9 cellular contexts compared by ENCODE assay signal in the genomic region with DNA sequence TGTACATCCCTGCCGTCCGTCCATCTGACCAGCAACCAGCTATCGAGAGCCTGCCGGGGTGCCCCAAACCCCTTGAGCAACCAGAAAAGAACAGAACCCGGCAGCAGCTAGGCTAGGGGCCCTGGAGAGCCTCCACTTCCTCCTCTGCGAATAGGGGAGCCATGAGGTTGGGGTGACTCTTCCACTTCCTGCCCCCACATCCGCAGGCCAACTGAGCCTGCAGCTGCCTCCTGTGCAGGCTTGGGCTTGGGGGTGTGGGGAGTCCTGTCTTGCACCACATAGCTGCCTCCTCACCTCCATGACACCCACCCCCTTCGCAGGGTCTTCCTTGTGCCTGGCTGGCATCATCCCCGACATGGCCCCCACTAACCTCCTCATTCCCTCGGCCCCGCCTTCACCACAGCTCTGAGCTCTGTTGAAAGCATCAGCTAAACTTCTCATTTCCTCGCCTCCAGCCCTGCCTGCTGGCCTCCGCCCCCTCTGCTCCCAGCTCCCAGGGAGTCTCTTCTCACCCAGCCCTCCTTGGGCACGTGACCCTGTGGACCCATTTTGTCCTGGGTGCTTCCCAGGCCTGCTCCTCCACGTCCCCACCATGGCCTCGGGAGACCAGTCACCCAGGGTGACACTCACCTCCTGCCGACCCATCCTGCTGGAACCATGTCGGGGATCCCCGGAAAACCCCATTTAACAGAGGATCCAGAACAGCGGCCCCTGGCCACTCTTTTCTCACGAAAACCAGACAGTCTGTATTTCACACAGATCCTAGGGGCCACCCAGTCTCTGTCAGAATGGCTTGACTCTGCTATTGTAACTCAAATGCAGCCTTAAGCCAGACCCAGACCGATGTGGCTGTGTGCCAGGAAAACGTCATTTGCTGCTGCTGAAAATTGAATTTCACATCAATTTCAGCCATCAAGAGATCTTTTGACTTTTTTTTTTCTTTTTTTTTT. TPM values are rescaled to one million over a fixed set of nuclear protein-coding genes. Genes with fewer than 3 reads are reported as not detected.
DNase-seq lines count a peak whose midpoint lies in the region; ATAC-seq and TF ChIP-seq lines count a peak whose summit lies in the region.
"Had no signal": no experiment of that assay in that cellular context is flagged by ENCODE, and none has a peak within 500 bp of the region (broad histone marks: within the 10 kb centered on the region; RNA-seq: fewer than 3 reads in every experiment).

No MANE protein-coding gene starts in this region.

- peak overlapping the region; percentile 16; the same call in 1 of the 2 replicates for H3K14ac ChIP-seq in H9 (ENCODE audit: insufficient read depth, low read length)

- peaks cover 0 to 17% (median 8%) of the 10 kb centered on the region in 3 experiments; a peak in 4 of 7 replicates for H3K36me3 Mint-ChIP-seq in H9 (ENCODE audit: insufficient read depth in 1 of 3, low read depth in 3 of 3)
- H3K36me3 Mint-ChIP-seq in activated T-cell treated with anti-CD3 and anti-CD28 coated beads, Interleukin-2, amount 50 U/mL, for 24 hours (ENCODE audit: low read depth), result peaks cover 62% of the 10 kb centered on the region

- TF ChIP-seq CTCF in H9 (conservative IDR thresholded peaks at IDR 0.05) (no peak), foreskin keratinocyte (conservative IDR thresholded peaks at IDR 0.05) (no peak)

- no peak overlapping the region for H3K4ac ChIP-seq in H9 (ENCODE audit: low read depth, low read length)

- peak overlapping the region in 1 of 2 experiments; percentile 11; a peak in 1 of 5 replicates for H3K4me3 Mint-ChIP-seq in H9
- peak overlapping the region; percentile 75 for H3K4me3 Mint-ChIP-seq in activated T-cell treated with anti-CD3 and anti-CD28 coated beads, Interleukin-2, amount 50 U/mL, for 24 hours

- no peak overlapping the region for H2AK5ac ChIP-seq in H9 (ENCODE audit: insufficient read length, low read length)

- H3K79me1 ChIP-seq in H9 (ENCODE audit: insufficient read depth, low read depth, low read length, poor library complexity, severe bottlenecking), result no peaks in the 10 kb centered on the region

- no peak for DNase-seq in H9
- peak; percentile 76 to 78 for DNase-seq in NOMO-1 (lab: John Stamatoyannopoulos, UW; ENCODE audit: unreplicated experiment in 2 of 2)
- peak; percentile 75 for DNase-seq in activated T-cell treated with anti-CD3 and anti-CD28 coated beads, Interleukin-2, amount 50 U/mL, for 24 hours
- DNase-seq in foreskin keratinocyte, result no peak
- DNase-seq in sciatic nerve (ENCODE audit: low spot score), result peak; percentile 88
- peak; percentile 90 to 91 for DNase-seq in aorta
- no peak for DNase-seq in NCI-H2196 (lab: John Stamatoyannopoulos, UW; ENCODE audit: unreplicated experiment)

- no peak overlapping the region for H4K91ac ChIP-seq in H9 (ENCODE audit: insufficient read length, low read depth, low read length)

- no peak overlapping the region for H3T11ph ChIP-seq in H9 (ENCODE audit: low read length)

- H2BK5ac ChIP-seq in H9 (ENCODE audit: insufficient read length, low read length), result no peak overlapping the region

- no peak overlapping the region for H3K23ac ChIP-seq in H9 (ENCODE audit: insufficient read length, low read depth, low read length)

- H3K56ac ChIP-seq in H9 (ENCODE audit: insufficient read length, low read depth, low read length), result no peak overlapping the region

- H4K20me1 ChIP-seq in H9 (ENCODE audit: control insufficient read depth, insufficient read depth, insufficient read length), result no peaks in the 10 kb centered on the region

- WGBS in H9 (ENCODE audit: extremely low coverage, insufficient read length, low lambda C conversion rate), result no CpG with 5 or more reads among the region's 23 CpGs
- 16 to 20% methylated on average over 23 of the region's 23 CpGs for WGBS in aorta, 2 donors

- H3K27me3 ChIP-seq in H9 (ENCODE audit: insufficient read depth, low read length) (no peaks in the 10 kb centered on the region), foreskin keratinocyte (no peaks in the 10 kb centered on the region), aorta (ENCODE audit: control insufficient read depth in 1 of 2, insufficient read depth in 2 of 2, low read length in 1 of 2) (no peaks in the 10 kb centered on the region)

- H3K4me1 ChIP-seq in H9 (ENCODE audit: insufficient read depth, low read length) (peaks cover 11% of the 10 kb centered on the region; the same call in 1 of the 2 replicates), foreskin keratinocyte (peaks cover 7% of the 10 kb centered on the region), aorta (ENCODE audit: control insufficient read depth in 1 of 2, insufficient read depth in 2 of 2, low read length in 2 of 2) (no peaks in the 10 kb centered on the region)

- no peak overlapping the region for H3K18ac ChIP-seq in H9 (ENCODE audit: insufficient read length, low read depth, low read length)

- no peak overlapping the region for H2BK20ac ChIP-seq in H9 (ENCODE audit: low read depth, low read length, poor library complexity, severe bottlenecking)

- ATAC-seq in foreskin keratinocyte (no peak), sciatic nerve (peak; percentile 91), aorta (ENCODE audit: low FRiP score) (peak; percentile 82)

- no peak overlapping the region for H2AFZ ChIP-seq in H9 (ENCODE audit: low read length)

- peak overlapping the region; percentile 88 to 89 (median 88) for H3K27ac Mint-ChIP-seq in H9
- H3K27ac Mint-ChIP-seq in activated T-cell treated with anti-CD3 and anti-CD28 coated beads, Interleukin-2, amount 50 U/mL, for 24 hours, result peak overlapping the region; percentile 97

- H3K9me3 Mint-ChIP-seq in H9, result no peaks in the 10 kb centered on the region
- no peaks in the 10 kb centered on the region for H3K9me3 Mint-ChIP-seq in activated T-cell treated with anti-CD3 and anti-CD28 coated beads, Interleukin-2, amount 50 U/mL, for 24 hours

- no peaks in the 10 kb centered on the region; the same call in 1 of the 2 replicates for H3K27me3 Mint-ChIP-seq in H9 (ENCODE audit: low read depth)
- H3K27me3 Mint-ChIP-seq in activated T-cell treated with anti-CD3 and anti-CD28 coated beads, Interleukin-2, amount 50 U/mL, for 24 hours, result no peaks in the 10 kb centered on the region

- no peaks in the 10 kb centered on the region for H3K9me3 ChIP-seq in H9 (ENCODE audit: control insufficient read depth, low read depth, low read length)
- H3K9me3 ChIP-seq in aorta (ENCODE audit: control insufficient read depth, low read length), result no peaks in the 10 kb centered on the region

- H3K4me3 ChIP-seq in aorta (ENCODE audit: low read length in 2 of 2), result no peak overlapping the region

- H4K8ac ChIP-seq in H9 (replicated peaks; ENCODE audit: insufficient read length, low read depth, low read length), result no peak overlapping the region

- H2BK15ac ChIP-seq in H9 (ENCODE audit: low read depth, low read length), result no peak overlapping the region

- H3K9ac ChIP-seq in H9 (ENCODE audit: extremely low read depth, insufficient read length, low read length), result no peak overlapping the region
- H3K9ac ChIP-seq: KMS-11 had no signal

- H3K23me2 ChIP-seq in H9 (ENCODE audit: insufficient read length, low read depth, low read length, poor library complexity, severe bottlenecking), result no peaks in the 10 kb centered on the region

- H3K27ac ChIP-seq in H9 (ENCODE audit: insufficient read length, low read depth, low read length) (no peak overlapping the region), foreskin keratinocyte (peak overlapping the region; percentile 57), aorta (ENCODE audit: low read depth in 1 of 2, low read length in 2 of 2) (peak overlapping the region; percentile 32 to 79)
- H3K27ac ChIP-seq: KMS-11 had no signal

- H3K36me3 ChIP-seq in aorta (ENCODE audit: control insufficient read depth in 1 of 2, insufficient read depth in 2 of 2, low read length in 1 of 2), result no peaks in the 10 kb centered on the region

- no peak overlapping the region for H3K4me2 ChIP-seq in H9 (ENCODE audit: insufficient read depth, insufficient read length, low read length)
- H3K4me2 ChIP-seq: KMS-11 had no signal

- no peak overlapping the region for H4K5ac ChIP-seq in H9 (ENCODE audit: insufficient read length, low read depth, low read length)

- TF ChIP-seq POLR2A in GM10847 (IDR thresholded peaks at IDR 0.05; ENCODE audit: extremely low read depth, insufficient read length), result peak; percentile 5

- H3K79me2 ChIP-seq in H9 (ENCODE audit: insufficient read depth, low read length), result no peaks in the 10 kb centered on the region

- no peak overlapping the region for H2BK120ac ChIP-seq in H9 (ENCODE audit: low read depth, low read length, poor library complexity, severe bottlenecking)

- H2BK12ac ChIP-seq in H9 (ENCODE audit: insufficient read length, low read depth, low read length), result no peak overlapping the region

- intact Hi-C loops in sciatic nerve (cut with DNase I) (no loop called here), aorta (cut with DNase I) (loop anchor here in 1 of 2 donors (5.0 kb wide), 1 partner anchor 44 kb away; no protein-coding TSS in a partner anchor)

- peaks cover 15 to 18% of the 10 kb centered on the region in 2 experiments for H3K4me1 Mint-ChIP-seq in H9
- H3K4me1 Mint-ChIP-seq in activated T-cell treated with anti-CD3 and anti-CD28 coated beads, Interleukin-2, amount 50 U/mL, for 24 hours (ENCODE audit: low read depth), result peaks cover 49% of the 10 kb centered on the region

RNA-seq across cellular contexts. Expression of gene MYO9B, which starts 50.4 kb away (rescaled TPM):
- total RNA-seq in H9 (2021) (58.5 and 58.6 TPM in 2 replicates), foreskin keratinocyte (41.3 and 48.6 TPM in 2 replicates), sciatic nerve (90.7 TPM), aorta (100 to 1,000 TPM; 165 to 176 TPM)
- polyA plus RNA-seq in foreskin keratinocyte (29.1 and 32.6 TPM in 2 replicates), aorta (100 to 1,000 TPM in 1 of 2 donors, 10 to 100 TPM in 1; 34.3 to 183 TPM)

RNA-seq across cellular contexts. Expression of gene HAUS8, which starts 50.8 kb away (rescaled TPM):
- total RNA-seq in H9 (2021) (27.8 and 29.4 TPM in 2 replicates), foreskin keratinocyte (15.6 and 18.1 TPM in 2 replicates), sciatic nerve (5.9 TPM), aorta (1 to 10 TPM; 5.8 to 7.2 TPM)
- polyA plus RNA-seq in foreskin keratinocyte (18.7 and 20.6 TPM in 2 replicates), aorta (10 to 100 TPM in 1 of 2 donors, 1 to 10 TPM in 1; 4.5 to 15.1 TPM)

Comparison
In these comparisons a context has a peak if more than half of its experiments do, and no peak if none do; other contexts are left out.
1. DNase-seq: peak in NOMO-1 (2 of 2), activated T-cell treated with anti-CD3 and anti-CD28 coated beads, Interleukin-2, amount 50 U/mL, for 24 hours (single experiment), sciatic nerve (single experiment) and aorta (2 of 2); none in H9 (single experiment), foreskin keratinocyte (0 of 2) and NCI-H2196 (single experiment).